In the genomic region with DNA sequence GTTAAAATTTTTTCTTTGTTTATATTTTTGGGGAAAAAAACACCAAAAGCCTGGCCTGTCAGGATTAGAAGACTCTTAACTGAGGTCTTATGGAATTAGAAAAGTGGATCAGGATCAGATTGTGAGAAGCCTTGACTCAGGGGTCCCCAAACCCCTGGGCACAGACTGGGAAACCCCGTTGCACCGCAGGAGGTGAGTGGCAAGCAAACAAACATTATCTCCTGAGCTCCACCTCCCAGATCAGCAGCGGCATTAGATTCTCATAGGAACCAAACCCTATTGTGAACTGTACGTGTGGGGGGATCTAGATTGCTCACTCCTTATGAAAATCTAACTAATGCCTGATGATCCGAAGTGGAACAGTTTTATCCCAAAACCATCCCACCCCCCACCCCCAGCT, we compare ENCODE assay signal across 32 cellular contexts.
DNase-seq lines count a peak whose midpoint lies in the region; ATAC-seq and TF ChIP-seq lines count a peak whose summit lies in the region.
"Had no signal": no experiment of that assay in that cellular context is flagged by ENCODE, and none has a peak within 500 bp of the region (broad histone marks: within the 10 kb centered on the region; RNA-seq: fewer than 3 reads in every experiment).

No MANE protein-coding gene starts in this region.

- H3K4me1 ChIP-seq in ectodermal cell (ENCODE audit: control insufficient read depth, insufficient read depth, low read length) (peaks cover 12% of the 10 kb centered on the region), trophoblast cell (ENCODE audit: control insufficient read depth in 1 of 2, insufficient read depth in 2 of 2, low read length in 2 of 2) (peaks cover 0 to 4% of the 10 kb centered on the region in 2 experiments), A673 (ENCODE audit: insufficient read depth, low read length, poor library complexity, severe bottlenecking) (peaks cover 35% of the 10 kb centered on the region)
- H3K4me1 ChIP-seq: foreskin keratinocyte had no signal

- H3K18ac ChIP-seq in trophoblast cell (ENCODE audit: low read length): no peak overlapping the region

- no peak for ATAC-seq in GM19397 (IDR thresholded peaks at IDR 0.05; ENCODE audit: unreplicated experiment)
- ATAC-seq in GM21529 (IDR thresholded peaks at IDR 0.05; ENCODE audit: unreplicated experiment): no peak
- ATAC-seq: activated T-helper 17 cell treated with anti-CD3 and anti-CD28 coated beads, Interleukin-2, amount 50 U/mL, for 72 hours; foreskin keratinocyte; naive thymus-derived CD4-positive, alpha-beta T cell; psoas muscle; Right ventricle myocardium inferior; T-helper 17 cell had no signal

- H3K4me3 ChIP-seq in ectodermal cell (ENCODE audit: insufficient read depth, low read depth, low read length) (no peak overlapping the region), trophoblast cell (ENCODE audit: low read depth, low read length) (no peak overlapping the region), A673 (ENCODE audit: low read depth, low read length, poor library complexity, severe bottlenecking) (no peak overlapping the region)
- H3K4me3 ChIP-seq: breast epithelium, coronary artery, esophagus muscularis mucosa, PC-9, psoas muscle, tibial nerve had no signal

- POLR2A ChIA-PET in A673 (lab: Charles Lee; ENCODE audit: low non-redundant PET): no interaction called here

- no peak overlapping the region for H2AFZ ChIP-seq in trophoblast cell (ENCODE audit: insufficient read depth, low read length, poor library complexity)
- H2AFZ ChIP-seq: PC-9 had no signal

- no peak overlapping the region for H4K12ac ChIP-seq in trophoblast cell (ENCODE audit: low read depth, low read length)

- no peak overlapping the region for H3K14ac ChIP-seq in trophoblast cell (ENCODE audit: low read length)

- no peak overlapping the region for H2BK5ac ChIP-seq in trophoblast cell (ENCODE audit: low read depth, low read length, poor library complexity)

- H4K8ac ChIP-seq in trophoblast cell (ENCODE audit: low read depth, low read length): no peak overlapping the region

- intact Hi-C loops in A673 (cut with micrococcal nuclease; ENCODE audit: unreplicated experiment): no loop called here

- H3K9ac ChIP-seq in trophoblast cell (ENCODE audit: low read length): no peak overlapping the region

- TF ChIP-seq CTCF in A673 (conservative IDR thresholded peaks at IDR 0.05; ENCODE audit: low read depth, low read length): no peak

- BruUV-seq in A673 (replicated peaks; lab: Mats Ljungman, UMichigan): no TSS peak

- 32 to 36% methylated on average over 4 of the region's 5 CpGs for WGBS in ectodermal cell, 2 experiments
- no CpG with 5 or more reads among the region's 5 CpGs for WGBS in trophoblast cell (ENCODE audit: extremely low coverage, insufficient coverage, insufficient read length)

- no peaks in the 10 kb centered on the region for H3K79me2 ChIP-seq in trophoblast cell (ENCODE audit: control insufficient read depth, insufficient read depth, low read length, poor library complexity)

- DNase-seq in NCI-H146 (lab: John Stamatoyannopoulos, UW): peak; percentile 3
- DNase-seq in NCI-H146 treated with DMSO at 0.1 percent for 48 hours (lab: John Stamatoyannopoulos, UW; ENCODE audit: unreplicated experiment): no peak
- DNase-seq in NCI-H69 (lab: John Stamatoyannopoulos, UW): peak; percentile 55
- no peak for DNase-seq in trophoblast cell
- no peak for DNase-seq in A673 (ENCODE audit: low spot score)
- DNase-seq: activated CD4-positive, alpha-beta memory T cell treated with anti-CD3 and anti-CD28 coated beads, Interleukin-2, amount 10 ng/mL, durations not matched to agents 7 days and 5 days; activated CD8-positive, alpha-beta memory T cell treated with anti-CD3 and anti-CD28 coated beads, Interleukin-2, amount 50 U/mL, for 4 hours; amygdala; DMS79 treated with DMSO at 0.1 percent for 48 hours; foreskin keratinocyte; head of caudate nucleus; KG1; kidney; midbrain; naive thymus-derived CD4-positive, alpha-beta T cell; NCI-H1105; NCI-H2029; NCI-H524 treated with DMSO at 0.1 percent for 48 hours; PC-9; psoas muscle; stimulated activated CD4-positive, alpha-beta T cell treated with anti-CD3 and anti-CD28 coated beads, Interleukin-4, amount 100 ng/mL, for 24 hours; T-helper 17 cell had no signal

- H2BK120ac ChIP-seq in trophoblast cell (ENCODE audit: insufficient read depth, low read length, poor library complexity): no peak overlapping the region

- no peak overlapping the region for H2AK5ac ChIP-seq in trophoblast cell (ENCODE audit: low read length)

- peak overlapping the region; percentile 36 for H3K4ac ChIP-seq in trophoblast cell (ENCODE audit: low read depth, low read length)

- no peak overlapping the region for H4K91ac ChIP-seq in trophoblast cell (ENCODE audit: low read depth, low read length)

- no peak overlapping the region for H3K23ac ChIP-seq in trophoblast cell (ENCODE audit: low read length)

- no peaks in the 10 kb centered on the region for H3K27me3 ChIP-seq in ectodermal cell (ENCODE audit: control insufficient read depth, insufficient read depth, low read length, poor library complexity, severe bottlenecking)
- H3K27me3 ChIP-seq in trophoblast cell (ENCODE audit: insufficient read depth, low read length): no peaks in the 10 kb centered on the region
- no peaks in the 10 kb centered on the region for H3K27me3 ChIP-seq in A673 (replicated peaks; ENCODE audit: insufficient read depth, low read depth, low read length, poor library complexity)
- H3K27me3 ChIP-seq: breast epithelium, esophagus muscularis mucosa, foreskin keratinocyte, tibial nerve had no signal

- no peak overlapping the region for H3K4me2 ChIP-seq in trophoblast cell (ENCODE audit: low read length)
- H3K4me2 ChIP-seq: PC-9 had no signal

- H3K36me3 ChIP-seq in ectodermal cell (ENCODE audit: control insufficient read depth, insufficient read depth, low read length) (no peaks in the 10 kb centered on the region), trophoblast cell (ENCODE audit: control insufficient read depth in 1 of 2, insufficient read depth in 2 of 2, low read length in 2 of 2) (no peaks in the 10 kb centered on the region), A673 (ENCODE audit: insufficient read depth, low read length, poor library complexity, severe bottlenecking) (no peaks in the 10 kb centered on the region)
- H3K36me3 ChIP-seq: breast epithelium, esophagus muscularis mucosa, tibial nerve had no signal

- H3K9me3 ChIP-seq in ectodermal cell (ENCODE audit: control insufficient read depth, low read length): no peaks in the 10 kb centered on the region
- H3K9me3 ChIP-seq in trophoblast cell (ENCODE audit: insufficient read depth, low read depth, low read length): no peaks in the 10 kb centered on the region
- no peaks in the 10 kb centered on the region for H3K9me3 ChIP-seq in A673 (ENCODE audit: low read depth, low read length, poor library complexity, severe bottlenecking)
- H3K9me3 ChIP-seq: breast epithelium, esophagus muscularis mucosa, psoas muscle, tibial nerve had no signal

- H3K27ac ChIP-seq in ectodermal cell (ENCODE audit: insufficient read depth, low read depth, low read length, poor library complexity, severe bottlenecking) (peak overlapping the region; percentile 1), trophoblast cell (ENCODE audit: low read depth, low read length) (no peak overlapping the region), A673 (ENCODE audit: low read depth, low read length, poor library complexity, severe bottlenecking) (no peak overlapping the region)
- H3K27ac ChIP-seq: 22Rv1, breast epithelium, coronary artery, esophagus muscularis mucosa, foreskin keratinocyte, PC-9, psoas muscle, tibial nerve had no signal

- CTCF ChIA-PET in A673 (lab: Charles Lee): no interaction called here

- H2BK12ac ChIP-seq in trophoblast cell (ENCODE audit: low read length): no peak overlapping the region

- no peaks in the 10 kb centered on the region for H3K79me1 ChIP-seq in trophoblast cell (ENCODE audit: low read length)

Comparison
In these comparisons a context has a peak if more than half of its experiments do, and no peak if none do; other contexts are left out.
1. DNase-seq: peak in NCI-H146 (single experiment) and NCI-H69 (single experiment); none in NCI-H146 treated with DMSO at 0.1 percent for 48 hours (single experiment), trophoblast cell (0 of 2) and A673 (single experiment).